In the genomic region with DNA sequence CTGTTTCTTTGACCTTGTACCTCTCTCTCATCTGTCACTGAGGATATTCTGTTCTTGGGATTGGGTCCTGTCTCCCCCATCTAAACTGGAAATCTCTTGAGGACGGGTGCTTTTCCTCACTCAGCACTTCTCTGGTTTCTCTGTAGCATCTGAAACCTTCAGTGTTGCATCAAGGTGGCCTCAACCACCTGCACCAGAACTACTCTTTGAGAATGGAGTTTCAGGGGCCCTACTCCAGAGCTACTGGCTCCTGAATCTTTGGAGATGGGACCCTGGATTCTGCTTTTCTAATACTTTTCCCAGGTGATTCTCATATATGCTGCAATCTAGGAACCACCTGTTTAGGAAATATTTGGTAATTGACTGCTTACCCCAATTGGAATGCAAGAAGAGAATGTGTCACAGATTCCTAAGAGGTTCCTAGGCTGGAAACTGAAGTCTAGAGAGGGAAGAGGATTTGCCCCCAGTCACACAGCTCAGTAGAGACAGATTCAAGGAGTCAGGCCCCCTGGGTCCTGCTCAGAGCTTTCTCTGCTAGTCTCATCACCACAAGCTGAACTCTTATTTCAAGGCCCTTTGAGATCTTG, we compare ENCODE assay signal across 9 cellular contexts. TPM values are rescaled to one million over a fixed set of nuclear protein-coding genes. Genes with fewer than 3 reads are reported as not detected.
DNase-seq lines count a peak whose midpoint lies in the region; ATAC-seq and TF ChIP-seq lines count a peak whose summit lies in the region.
"Had no signal": no experiment of that assay in that cellular context is flagged by ENCODE, and none has a peak within 500 bp of the region (broad histone marks: within the 10 kb centered on the region; RNA-seq: fewer than 3 reads in every experiment).

No MANE protein-coding gene starts in this region.

- H3K4me1 Mint-ChIP-seq in activated naive CD4-positive, alpha-beta T cell treated with anti-CD3 and anti-CD28 coated beads, Interleukin-2, amount 50 U/mL, for 24 hours: peaks cover 88% of the 10 kb centered on the region
- H3K4me1 Mint-ChIP-seq in type B pancreatic cell (ENCODE audit: unreplicated experiment): peaks cover 30% of the 10 kb centered on the region

- H3K4me3 ChIP-seq in Peyer's patch (no peak overlapping the region), aorta (ENCODE audit: low read length in 2 of 2) (no peak overlapping the region)

- H3K9me3 Mint-ChIP-seq in activated naive CD4-positive, alpha-beta T cell treated with anti-CD3 and anti-CD28 coated beads, Interleukin-2, amount 50 U/mL, for 24 hours: no peaks in the 10 kb centered on the region
- no peaks in the 10 kb centered on the region for H3K9me3 Mint-ChIP-seq in type B pancreatic cell

- ATAC-seq in HG02884 (IDR thresholded peaks at IDR 0.05; ENCODE audit: unreplicated experiment) (peak; percentile 8), aorta (ENCODE audit: low FRiP score) (no peak)
- ATAC-seq: Panc1 had no signal

- H3K27ac ChIP-seq in Peyer's patch: peak overlapping the region in 3 of 4 donors; percentile 7 to 62 (median 10)
- no peak overlapping the region for H3K27ac ChIP-seq in aorta (ENCODE audit: low read depth in 1 of 2, low read length in 2 of 2)

- peaks cover 47% of the 10 kb centered on the region for H3K36me3 Mint-ChIP-seq in activated naive CD4-positive, alpha-beta T cell treated with anti-CD3 and anti-CD28 coated beads, Interleukin-2, amount 50 U/mL, for 24 hours
- H3K36me3 Mint-ChIP-seq in type B pancreatic cell: no peaks in the 10 kb centered on the region

- no peaks in the 10 kb centered on the region for H3K27me3 ChIP-seq in Peyer's patch
- no peaks in the 10 kb centered on the region for H3K27me3 ChIP-seq in aorta (ENCODE audit: control insufficient read depth in 1 of 2, insufficient read depth in 2 of 2, low read length in 1 of 2)

- no peak for TF ChIP-seq POLR2A in Peyer's patch (IDR thresholded peaks at IDR 0.05)

- H3K27ac Mint-ChIP-seq in activated naive CD4-positive, alpha-beta T cell treated with anti-CD3 and anti-CD28 coated beads, Interleukin-2, amount 50 U/mL, for 24 hours: peak overlapping the region; percentile 98
- H3K27ac Mint-ChIP-seq in type B pancreatic cell: peak overlapping the region; percentile 30

- H3K4me3 Mint-ChIP-seq in activated naive CD4-positive, alpha-beta T cell treated with anti-CD3 and anti-CD28 coated beads, Interleukin-2, amount 50 U/mL, for 24 hours: peak overlapping the region; percentile 99
- no peak overlapping the region for H3K4me3 Mint-ChIP-seq in type B pancreatic cell

- H3K36me3 ChIP-seq in Peyer's patch (no peaks in the 10 kb centered on the region), aorta (ENCODE audit: control insufficient read depth in 1 of 2, insufficient read depth in 2 of 2, low read length in 1 of 2) (no peaks in the 10 kb centered on the region)

- H3K27me3 Mint-ChIP-seq in activated naive CD4-positive, alpha-beta T cell treated with anti-CD3 and anti-CD28 coated beads, Interleukin-2, amount 50 U/mL, for 24 hours: no peaks in the 10 kb centered on the region
- peaks cover 4% of the 10 kb centered on the region for H3K27me3 Mint-ChIP-seq in type B pancreatic cell

- no peak for TF ChIP-seq CTCF in Peyer's patch (IDR thresholded peaks at IDR 0.05)
- no peak for TF ChIP-seq CTCF in type B pancreatic cell (conservative IDR thresholded peaks at IDR 0.05)

- peaks cover 0 to 49% (median 32%) of the 10 kb centered on the region in 4 donors for H3K4me1 ChIP-seq in Peyer's patch
- no peaks in the 10 kb centered on the region for H3K4me1 ChIP-seq in aorta (ENCODE audit: control insufficient read depth in 1 of 2, insufficient read depth in 2 of 2, low read length in 2 of 2)

- whole genome bisulfite sequencing in aorta, 2 donors: 76 to 88% methylated on average over 1 of the region's 1 CpG

- DNase-seq in activated naive CD4-positive, alpha-beta T cell treated with anti-CD3 and anti-CD28 coated beads, Interleukin-2, amount 50 U/mL, for 16 hours: no peak
- DNase-seq in Peyer's patch (no peak), type B pancreatic cell (ENCODE audit: extremely low spot score, unreplicated experiment) (no peak), NCI-H526 (lab: John Stamatoyannopoulos, UW) (no peak), NCI-H446 (lab: John Stamatoyannopoulos, UW) (no peak), aorta (no peak)

- intact Hi-C loops in aorta (cut with DNase I): no loop called here

- no peaks in the 10 kb centered on the region for H3K9me3 ChIP-seq in Peyer's patch
- H3K9me3 ChIP-seq in aorta (ENCODE audit: control insufficient read depth, low read length): no peaks in the 10 kb centered on the region

RNA-seq across cellular contexts. Expression of a gene that starts 48.8 kb away (rescaled TPM):
- total RNA-seq in Peyer's patch (10 to 100 TPM; 20.0 to 66.0 (median 34.9) TPM), type B pancreatic cell (ENCODE audit: low replicate concordance) (38.2 and 45.7 TPM in 2 replicates), aorta (10 to 100 TPM; 29.6 to 46.5 TPM)
- polyA plus RNA-seq in aorta: 10 to 100 TPM; 26.2 to 48.3 TPM

RNA-seq across cellular contexts. Expression of a gene that starts 56.1 kb away (rescaled TPM):
- total RNA-seq in Peyer's patch (10 to 100 TPM in 2 of 4 donors, 1 to 10 TPM in 2; 7.4 to 35.5 (median 10.0) TPM), type B pancreatic cell (ENCODE audit: low replicate concordance) (3.8 and 5.9 TPM in 2 replicates), aorta (10 to 100 TPM; 14.8 to 18.2 TPM)
- polyA plus RNA-seq in aorta: 1 to 10 TPM; 2.1 to 5.1 TPM

Comparison
In these comparisons a context has a peak if more than half of its experiments do, and no peak if none do; other contexts are left out.
1. H3K27ac ChIP-seq: peak in Peyer's patch (3 of 4); none in aorta (0 of 2).